16 cellular contexts compared by ENCODE assay signal in the genomic region with DNA sequence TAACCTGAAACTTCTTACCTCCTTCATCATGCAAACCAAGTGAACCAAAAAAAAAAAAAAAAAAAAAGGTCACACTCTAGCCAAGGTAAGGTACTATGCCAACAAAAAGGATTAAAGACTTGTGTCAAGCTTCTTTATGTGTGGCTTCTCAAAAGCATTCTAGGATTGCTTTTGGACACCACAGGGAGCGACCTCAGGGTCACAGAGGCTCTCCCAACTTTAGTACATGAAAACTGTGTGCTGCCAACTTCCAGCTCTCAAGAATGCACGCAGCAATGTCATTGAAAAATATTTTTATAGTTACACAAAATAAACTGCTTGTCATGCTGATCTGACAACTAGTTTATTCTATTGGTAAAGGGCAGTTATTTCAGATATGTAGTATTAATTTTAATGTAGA.
"Had no signal": no experiment of that assay in that cellular context is flagged by ENCODE, and none has a peak within 500 bp of the region (broad histone marks: within the 10 kb centered on the region; RNA-seq: fewer than 3 reads in every experiment).

No MANE protein-coding gene starts in this region.

- ATAC-seq: activated CD4-positive, CD25-positive, alpha-beta regulatory T cell treated with anti-CD3 and anti-CD28 coated beads, Interleukin-2, amount 50 U/mL, for 24 hours; activated naive CD4-positive, alpha-beta T cell treated with anti-CD3 and anti-CD28 coated beads, Interleukin-2, amount 50 U/mL, for 72 hours; activated T-cell treated with anti-CD3 and anti-CD28 coated beads, Interleukin-2, amount 50 U/mL, for 4 hours; effector memory CD8-positive, alpha-beta T cell; heart right ventricle; left ventricle myocardium superior; pancreas had no signal

- H3K36me3 ChIP-seq: heart right ventricle, pancreas, tibial nerve, vagina had no signal

- H3K27me3 ChIP-seq: heart right ventricle, pancreas, tibial nerve, vagina had no signal

- H3K27me3 Mint-ChIP-seq: effector memory CD8-positive, alpha-beta T cell had no signal

- H3K4me1 ChIP-seq: pancreas, vagina had no signal

- H3K27ac ChIP-seq: heart right ventricle, pancreas, tibial nerve, vagina had no signal

- FAIRE-seq: kidney, pancreas, small intestine had no signal

- H3K4me3 ChIP-seq: heart right ventricle, pancreas, tibial nerve, vagina had no signal

- H3K36me3 Mint-ChIP-seq: activated naive CD4-positive, alpha-beta T cell treated with anti-CD3 and anti-CD28 coated beads, Interleukin-2, amount 50 U/mL, for 72 hours had no signal

- DNase-seq: activated CD4-positive, alpha-beta T cell treated with anti-CD3 and anti-CD28 coated beads, Interleukin-2, amount 50 U/mL, for 4 hours; activated effector memory CD4-positive, alpha-beta T cell treated with anti-CD3 and anti-CD28 coated beads, Interleukin-2, amount 50 U/mL, for 16 hours; activated T-cell treated with anti-CD3 and anti-CD28 coated beads, Interleukin-2, amount 50 U/mL, for 4 hours; amygdala; cortex of kidney; effector memory CD8-positive, alpha-beta T cell; heart right ventricle; kidney; left ventricle myocardium superior; mesendoderm; pancreas; small intestine had no signal

- H3K4me3 Mint-ChIP-seq: activated T-cell treated with anti-CD3 and anti-CD28 coated beads, Interleukin-2, amount 50 U/mL, for 4 hours; effector memory CD8-positive, alpha-beta T cell had no signal

- H3K9me3 ChIP-seq: pancreas, vagina had no signal

- H3K27ac Mint-ChIP-seq: activated naive CD4-positive, alpha-beta T cell treated with anti-CD3 and anti-CD28 coated beads, Interleukin-2, amount 50 U/mL, for 72 hours; effector memory CD8-positive, alpha-beta T cell had no signal

- H3K9me3 Mint-ChIP-seq: activated T-cell treated with anti-CD3 and anti-CD28 coated beads, Interleukin-2, amount 50 U/mL, for 4 hours; effector memory CD8-positive, alpha-beta T cell had no signal
